Comparison of ENCODE assay signal across 8 cellular contexts in genomic region chr3:151871639-151872468, GRCh38. TPM values are rescaled to one million over a fixed set of nuclear protein-coding genes. Genes with fewer than 3 reads are reported as not detected.
DNase-seq lines count a peak whose midpoint lies in the region; ATAC-seq and TF ChIP-seq lines count a peak whose summit lies in the region.

No MANE protein-coding gene starts in this region.

- no peaks in the 10 kb centered on the region for H3K27me3 ChIP-seq in OCI-LY3 (ENCODE audit: low read depth, low read length)
- H3K27me3 ChIP-seq in left ventricle myocardium inferior (ENCODE audit: low read depth): no peaks in the 10 kb centered on the region
- no peaks in the 10 kb centered on the region for H3K27me3 ChIP-seq in uterus

- intact Hi-C loops in left ventricle myocardium inferior (cut with micrococcal nuclease) (no loop called here), uterus (cut with DNase I; ENCODE audit: low total_unique reads) (no loop called here)

- ATAC-seq in GM18867 (IDR thresholded peaks at IDR 0.05; ENCODE audit: unreplicated experiment): peak; percentile 78
- peak; percentile 81 for ATAC-seq in HG02763 (IDR thresholded peaks at IDR 0.05; ENCODE audit: unreplicated experiment)

- H3K4me1 ChIP-seq in OCI-LY3 (ENCODE audit: low read length) (peaks cover 43% of the 10 kb centered on the region), left ventricle myocardium inferior (peaks cover 5% of the 10 kb centered on the region), uterus (no peaks in the 10 kb centered on the region)

- H3K4me2 ChIP-seq in OCI-LY3 (ENCODE audit: low read length): peak overlapping the region; percentile 81

- H3K27ac ChIP-seq in OCI-LY3 (ENCODE audit: low read length) (peak overlapping the region; percentile 82), left ventricle myocardium inferior (replicated peaks) (peak overlapping the region; percentile 48), uterus (peak overlapping the region; percentile 38 to 54)

- H3K4me3 ChIP-seq in OCI-LY3 (ENCODE audit: low read length) (peak overlapping the region; percentile 58), left ventricle myocardium inferior (no peak overlapping the region), uterus (no peak overlapping the region)

- no peak for DNase-seq in left ventricle myocardium inferior
- DNase-seq in uterus: no peak
- no peak for DNase-seq in NCI-H69 (lab: John Stamatoyannopoulos, UW)
- no peak for DNase-seq in NCI-H1417 (lab: John Stamatoyannopoulos, UW)
- no peak for DNase-seq in effector CD4-positive, alpha-beta T cell

- H3K9me3 ChIP-seq in OCI-LY3 (ENCODE audit: insufficient read depth, low read length) (no peaks in the 10 kb centered on the region), left ventricle myocardium inferior (replicated peaks) (no peaks in the 10 kb centered on the region), uterus (no peaks in the 10 kb centered on the region)

- peak overlapping the region; percentile 74 for H2AFZ ChIP-seq in OCI-LY3 (ENCODE audit: low read depth, low read length)

- TF ChIP-seq CTCF in OCI-LY3 (IDR thresholded peaks at IDR 0.05; ENCODE audit: low read depth, low read length) (no peak), left ventricle myocardium inferior (IDR thresholded peaks at IDR 0.05; ENCODE audit: borderline replicate concordance) (no peak), uterus (IDR thresholded peaks at IDR 0.05) (no peak)

- H3K9ac ChIP-seq in OCI-LY3 (ENCODE audit: low read length): peak overlapping the region; percentile 42

- H3K79me2 ChIP-seq in OCI-LY3 (ENCODE audit: low read length): no peaks in the 10 kb centered on the region

- H3K36me3 ChIP-seq in OCI-LY3 (replicated peaks; ENCODE audit: low read depth, low read length) (no peaks in the 10 kb centered on the region), left ventricle myocardium inferior (no peaks in the 10 kb centered on the region), uterus (no peaks in the 10 kb centered on the region)

- TF ChIP-seq POLR2A in uterus (IDR thresholded peaks at IDR 0.05): no peak

- H4K20me1 ChIP-seq in OCI-LY3 (ENCODE audit: insufficient read depth, low read length): no peaks in the 10 kb centered on the region

RNA-seq across cellular contexts. Expression of gene SUCNR1, which starts 1.6 kb away (rescaled TPM):
- 0.30 TPM for total RNA-seq in left ventricle myocardium inferior
- under 1 TPM in 2 of 4 donors, not detected in 2; 0.21 to 0.59 TPM for total RNA-seq in uterus

RNA-seq across cellular contexts. Expression of gene AADAC, which starts 57.9 kb away (rescaled TPM):
- total RNA-seq in left ventricle myocardium inferior (not detected), uterus (under 1 TPM in 1 of 4 donors, not detected in 3; 0.35 TPM)
